Comparison of ENCODE assay signal across 10 cellular contexts in the genomic region with DNA sequence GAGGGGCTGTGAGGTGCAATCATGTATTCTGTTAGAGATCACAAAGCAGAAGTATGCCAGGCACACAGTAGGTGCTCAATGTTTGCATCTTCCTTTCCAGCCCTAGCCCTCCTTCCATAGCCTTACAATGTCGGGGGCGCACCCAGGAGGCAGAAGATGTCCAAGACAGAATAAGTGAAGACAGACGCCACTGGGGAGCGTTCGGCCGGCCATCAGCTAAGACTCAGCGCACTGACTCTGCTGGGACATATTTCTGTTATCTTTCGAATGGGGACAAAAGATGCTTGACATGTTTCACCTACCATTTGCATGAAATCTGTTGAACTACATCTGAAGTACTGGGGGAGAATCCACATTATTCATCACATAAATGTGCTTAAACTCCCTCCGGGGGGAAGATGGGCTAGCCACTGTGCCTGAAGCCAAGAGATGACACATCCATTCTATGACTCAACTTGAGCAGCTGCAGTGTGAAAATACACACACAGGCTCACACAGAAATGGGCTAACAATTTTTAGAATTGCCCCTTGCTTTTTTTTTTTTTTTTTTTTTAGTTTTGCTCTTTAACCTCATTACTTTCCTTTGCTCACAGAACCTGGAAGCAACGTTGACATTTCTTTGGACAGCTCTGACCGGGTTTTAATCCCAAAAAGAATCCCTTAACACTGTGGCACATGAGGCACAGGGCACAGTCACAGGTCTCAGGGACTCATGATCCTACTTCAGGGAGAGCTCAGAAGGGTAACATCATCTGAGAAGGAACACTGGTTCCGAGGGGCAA. TPM values are rescaled to one million over a fixed set of nuclear protein-coding genes. Genes with fewer than 3 reads are reported as not detected.
A peak's percentile ranks its signal among the peaks of the same experiment; 100 is the strongest.
DNase-seq lines count a peak whose midpoint lies in the region; ATAC-seq, FAIRE-seq and TF ChIP-seq lines count a peak whose summit lies in the region.
"Had no signal": no experiment of that assay in that cellular context is flagged by ENCODE, and none has a peak within 500 bp of the region (broad histone marks: within the 10 kb centered on the region; RNA-seq: fewer than 3 reads in every experiment).

No MANE protein-coding gene starts in this region.

- in situ Hi-C loops in brain microvascular endothelial cell (cut with HindIII; ENCODE audit: low pct_ligation_motif_present, low sequenced_read_pairs), result no loop called here

- FAIRE-seq in HTR-8/SVneo (lab: Jason Lieb, UNC), result peak; percentile 83

- H3K36me3 ChIP-seq in brain microvascular endothelial cell (replicated peaks) (peaks cover 6% of the 10 kb centered on the region), mucosa of descending colon (ENCODE audit: low read depth) (no peaks in the 10 kb centered on the region)
- H3K36me3 ChIP-seq: uterus had no signal

- intact Hi-C loops in mucosa of descending colon (cut with DNase I, micrococcal nuclease), result no loop called here

- H3K9me3 ChIP-seq in mucosa of descending colon, result no peaks in the 10 kb centered on the region
- H3K9me3 ChIP-seq: uterus had no signal

- ATAC-seq in mucosa of descending colon, result peak; percentile 38
- no peak for ATAC-seq in GM18907 (IDR thresholded peaks at IDR 0.05; ENCODE audit: unreplicated experiment)

- TF ChIP-seq CTCF in brain microvascular endothelial cell (IDR thresholded peaks at IDR 0.05; ENCODE audit: low read depth, low read length, missing control alignments), result no peak
- TF ChIP-seq CTCF in mucosa of descending colon (IDR thresholded peaks at IDR 0.05), result no peak

- no peaks in the 10 kb centered on the region for H3K27me3 ChIP-seq in brain microvascular endothelial cell (replicated peaks)
- H3K27me3 ChIP-seq: uterus had no signal

- H3K4me1 ChIP-seq in mucosa of descending colon (ENCODE audit: low read depth), result no peaks in the 10 kb centered on the region
- H3K4me1 ChIP-seq: uterus had no signal

- H3K27ac ChIP-seq in brain microvascular endothelial cell, result peak overlapping the region; percentile 75
- H3K27ac ChIP-seq: uterus had no signal

- no peak overlapping the region for H3K4me3 ChIP-seq in brain microvascular endothelial cell (ENCODE audit: low read depth, low read length)
- H3K4me3 ChIP-seq in mucosa of descending colon, result no peak overlapping the region
- H3K4me3 ChIP-seq: uterus had no signal

- peak; percentile 89 for DNase-seq in EL
- peak; percentile 72 for DNase-seq in HTR-8/SVneo (ENCODE audit: insufficient read length, low spot score)
- DNase-seq in brain microvascular endothelial cell, result peak; percentile 94
- DNase-seq in mucosa of descending colon, result no peak
- no peak for DNase-seq in NCI-H2081 treated with DMSO at 0.1 percent for 48 hours (lab: John Stamatoyannopoulos, UW)
- DNase-seq in OCI-M2 (lab: John Stamatoyannopoulos, UW; ENCODE audit: unreplicated experiment), result no peak
- DNase-seq in NCI-H2107 (lab: John Stamatoyannopoulos, UW), result no peak
- DNase-seq: natural killer cell, uterus had no signal

RNA-seq across cellular contexts. Expression of a gene that starts 7.9 kb away (rescaled TPM):
- 10 to 100 TPM in 2 of 3 donors, 1 to 10 TPM in 1; 6.2 to 11.6 (median 10.4) TPM for total RNA-seq in mucosa of descending colon

Comparison
In these comparisons a context has a peak if more than half of its experiments do, and no peak if none do; other contexts are left out.
1. DNase-seq: peak in EL (single experiment), HTR-8/SVneo (single experiment) and brain microvascular endothelial cell (single experiment); none in mucosa of descending colon (0 of 3), NCI-H2081 treated with DMSO at 0.1 percent for 48 hours (single experiment), OCI-M2 (single experiment) and NCI-H2107 (single experiment).